ENCODE assay signal across 16 cellular contexts in the genomic region with DNA sequence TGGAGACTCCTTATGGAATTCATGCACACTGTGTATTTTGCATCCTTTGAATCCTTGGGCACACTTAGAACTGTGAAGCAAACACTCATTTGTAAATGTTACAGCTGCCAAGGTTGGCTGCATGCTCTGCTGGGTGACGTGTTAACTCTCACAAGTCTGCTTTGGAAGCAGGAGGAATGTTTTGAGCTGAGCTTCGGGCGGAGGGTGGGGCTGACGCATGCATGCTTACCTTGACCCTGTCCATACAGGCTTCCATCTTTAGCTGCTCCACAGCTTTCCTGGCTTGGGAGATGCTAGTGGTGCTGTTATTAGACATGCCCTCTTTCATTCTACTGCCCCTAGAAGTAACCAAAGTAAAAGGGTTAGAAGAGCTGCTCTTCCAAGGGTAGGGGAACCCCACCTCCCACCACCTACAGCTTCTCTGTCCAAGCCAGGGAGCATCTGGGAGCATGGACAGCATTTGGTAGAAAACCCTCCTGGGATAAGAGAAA.
DNase-seq lines count a peak whose midpoint lies in the region; ATAC-seq and TF ChIP-seq lines count a peak whose summit lies in the region.
"Had no signal": no experiment of that assay in that cellular context is flagged by ENCODE, and none has a peak within 500 bp of the region (broad histone marks: within the 10 kb centered on the region; RNA-seq: fewer than 3 reads in every experiment).

No MANE protein-coding gene starts in this region.

- peaks cover 9% of the 10 kb centered on the region for H3K9me3 ChIP-seq in DND-41 (ENCODE audit: insufficient read depth, low read length, severe bottlenecking)
- 0 out of 2 replicates have a peak, but pooled peaks cover 4% of the 10 kb centered on the region for H3K9me3 ChIP-seq in MG63
- H3K9me3 ChIP-seq in osteoblast (ENCODE audit: low read depth, low read length) = no peaks in the 10 kb centered on the region

- H4K20me1 ChIP-seq in DND-41 (ENCODE audit: insufficient read depth, low read length) (no peaks in the 10 kb centered on the region), osteoblast (ENCODE audit: insufficient read depth, low read length) (no peaks in the 10 kb centered on the region)

- H3K4me2 ChIP-seq in DND-41 (ENCODE audit: insufficient read depth, low read length) (no peak overlapping the region), osteoblast (ENCODE audit: insufficient read depth, low read length) (no peak overlapping the region)

- no peaks in the 10 kb centered on the region for H3K36me3 ChIP-seq in DND-41 (ENCODE audit: insufficient read depth, low read length)
- no peaks in the 10 kb centered on the region for H3K36me3 ChIP-seq in MG63
- H3K36me3 ChIP-seq in osteoblast (ENCODE audit: insufficient read depth, low read length) = no peaks in the 10 kb centered on the region

- TF ChIP-seq CTCF in DND-41 (IDR thresholded peaks at IDR 0.05; ENCODE audit: borderline replicate concordance, extremely low read depth, low read length, poor library complexity, severe bottlenecking) (peak; percentile 35), dorsolateral prefrontal cortex (IDR thresholded peaks at IDR 0.05 in 54 of 56, conservative IDR thresholded peaks at IDR 0.05 in 2 of 56; ENCODE audit: low read depth in 1 of 56, partially characterized antibody in 56 of 56) (peak in 1 of 56 donors; percentile 7), osteoblast (IDR thresholded peaks at IDR 0.05; ENCODE audit: extremely low read depth, low read depth, low read length) (no peak)

- H3K27me3 ChIP-seq in DND-41 (ENCODE audit: insufficient read depth, low read length, poor library complexity) = peaks cover 4% of the 10 kb centered on the region
- no peaks in the 10 kb centered on the region for H3K27me3 ChIP-seq in MG63
- H3K27me3 ChIP-seq in dorsolateral prefrontal cortex = peaks cover 0 to 4% (median 0%) of the 10 kb centered on the region in 45 donors
- peaks cover 30% of the 10 kb centered on the region for H3K27me3 ChIP-seq in osteoblast (ENCODE audit: insufficient read depth, low read length)

- intact Hi-C loops in dorsolateral prefrontal cortex (cut with DNase I) = no loop called here

- H3K4me3 ChIP-seq in DND-41 (ENCODE audit: low read depth in 1 of 2, low read length in 2 of 2) (no peak overlapping the region), MG63 (no peak overlapping the region), dorsolateral prefrontal cortex (no peak overlapping the region), osteoblast (ENCODE audit: insufficient read depth, low read length) (no peak overlapping the region)

- no peaks in the 10 kb centered on the region for H3K79me2 ChIP-seq in DND-41 (ENCODE audit: insufficient read depth, low read length)
- H3K79me2 ChIP-seq in osteoblast (ENCODE audit: insufficient read depth, low read length) = no peaks in the 10 kb centered on the region

- ATAC-seq in DND-41 (ENCODE audit: insufficient read depth, low read depth) (no peak), HG03432 (IDR thresholded peaks at IDR 0.05; ENCODE audit: unreplicated experiment) (no peak)
- ATAC-seq: right cardiac atrium had no signal

- H2AFZ ChIP-seq in DND-41 (ENCODE audit: low read depth, low read length) (no peak overlapping the region), osteoblast (ENCODE audit: low read length) (no peak overlapping the region)

- DNase-seq in DND-41 = no peak
- peak; percentile 86 for DNase-seq in MG63
- peak in 7 of 10 donors; percentile 36 to 67 (median 49) for DNase-seq in dorsolateral prefrontal cortex
- DNase-seq in osteoblast (ENCODE audit: insufficient read length, low spot score, missing footprints) = peak; percentile 84
- DNase-seq in UCSD-AML1 (lab: John Stamatoyannopoulos, UW; ENCODE audit: unreplicated experiment) = no peak
- no peak for DNase-seq in NAMALWA (ENCODE audit: low spot score)
- no peak for DNase-seq in NCI-H128 (lab: John Stamatoyannopoulos, UW; ENCODE audit: unreplicated experiment)
- DNase-seq: activated CD4-positive, CD25-positive, alpha-beta regulatory T cell; amniotic stem cell; NCI-H1417; NCI-H2171 treated with DMSO at 0.1 percent for 48 hours; nephron progenitor cell; right cardiac atrium; stimulated activated CD4-positive, alpha-beta T cell treated with anti-CD3 and anti-CD28 coated beads, Interleukin-2, amount 100 ng/mL, for 24 hours had no signal

- no peak overlapping the region for H3K9ac ChIP-seq in DND-41 (ENCODE audit: low read depth, low read length)

- H3K27ac ChIP-seq in DND-41 (ENCODE audit: low read length) (no peak overlapping the region), dorsolateral prefrontal cortex (peak overlapping the region in 2 of 59 donors; percentile 10 to 19), osteoblast (ENCODE audit: low read depth, low read length) (no peak overlapping the region)
- H3K27ac ChIP-seq: epithelial cell of prostate had no signal

- no peaks in the 10 kb centered on the region for H3K4me1 ChIP-seq in DND-41 (ENCODE audit: insufficient read depth, low read length)
- peaks cover 3% of the 10 kb centered on the region for H3K4me1 ChIP-seq in osteoblast (ENCODE audit: insufficient read depth, low read length)

Comparison
In these comparisons a context has a peak if more than half of its experiments do, and no peak if none do; other contexts are left out.
1. DNase-seq: peak in MG63 (single experiment), dorsolateral prefrontal cortex (7 of 10) and osteoblast (single experiment); none in DND-41 (single experiment), UCSD-AML1 (single experiment), NAMALWA (single experiment) and NCI-H128 (single experiment).